Comparison of ENCODE assay signal across 6 cellular contexts in the genomic region with DNA sequence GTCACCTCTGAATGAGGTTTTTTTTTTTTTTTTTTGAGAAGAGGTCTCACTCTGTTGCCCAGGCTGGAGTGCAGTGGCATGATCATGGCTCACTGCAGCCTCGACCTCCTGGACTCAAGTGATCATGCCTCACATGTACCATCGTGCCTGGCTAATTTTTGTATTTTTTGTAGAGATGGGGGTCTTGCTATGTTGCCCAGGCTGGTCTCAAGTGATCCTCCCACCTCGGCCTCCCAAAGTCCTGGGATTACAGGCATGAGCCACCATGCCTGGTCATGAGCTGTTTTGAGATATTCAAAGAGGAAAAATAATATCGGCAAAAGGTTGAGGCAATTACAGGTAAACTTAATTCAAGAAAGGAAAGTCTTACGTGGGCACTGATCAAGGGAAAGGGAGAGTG. TPM values are rescaled to one million over a fixed set of nuclear protein-coding genes. Genes with fewer than 3 reads are reported as not detected.
DNase-seq lines count a peak whose midpoint lies in the region; ATAC-seq, FAIRE-seq and TF ChIP-seq lines count a peak whose summit lies in the region.
"Not testable (repeated sequence)": the region's sequence is repeated elsewhere in the genome, so short reads cannot be mapped to it uniquely, and the experiment has no call there.

No MANE protein-coding gene starts in this region.

- H3K9ac ChIP-seq in HepG2 (ENCODE audit: insufficient read depth, low read depth, low read length), result not testable (repeated sequence)

- TF ChIP-seq POLR2A in HepG2 (IDR thresholded peaks at IDR 0.05; ENCODE audit: insufficient read depth in 1 of 2, low read depth in 2 of 2, low read length in 2 of 2), result not testable (repeated sequence)

- H2AFZ ChIP-seq in HepG2 (ENCODE audit: low read length), result not testable (repeated sequence)

- not testable (repeated sequence) for H3K27ac Mint-ChIP-seq in WTC11
- peak overlapping the region; percentile 13 for H3K27ac Mint-ChIP-seq in activated T-cell treated with anti-CD3 and anti-CD28 coated beads, Interleukin-2, amount 50 U/mL, for 72 hours
- peak overlapping the region; percentile 54 for H3K27ac Mint-ChIP-seq in activated T-helper 17 cell treated with anti-CD3 and anti-CD28 coated beads, Interleukin-2, amount 50 U/mL, for 72 hours
- peak overlapping the region; percentile 30 for H3K27ac Mint-ChIP-seq in activated naive CD4-positive, alpha-beta T cell treated with anti-CD3 and anti-CD28 coated beads, Interleukin-2, amount 50 U/mL, for 24 hours

- H3K9me3 ChIP-seq in HEK293 (ENCODE audit: control insufficient read depth, insufficient read depth, low read depth, low read length); HepG2 (ENCODE audit: low read length): not testable (repeated sequence)

- not testable (repeated sequence) for H3K4me3 ChIP-seq in HEK293 (ENCODE audit: low read depth, low read length); HepG2 (replicated peaks in 1 of 3; ENCODE audit: insufficient read depth in 1 of 3, low read depth in 2 of 3, low read length in 3 of 3)

- not testable (repeated sequence) for TF ChIP-seq EP300 in HepG2 (IDR thresholded peaks at IDR 0.05; ENCODE audit: low read depth in 2 of 2, low read length in 2 of 2); HepG2 (CRISPR knock-in tag; IDR thresholded peaks at IDR 0.05; ENCODE audit: borderline replicate concordance)

- not testable (repeated sequence) for H3K4me1 ChIP-seq in HEK293 (ENCODE audit: control insufficient read depth, insufficient read depth, low read length); HepG2 (ENCODE audit: insufficient read depth, low read length)

- not testable (repeated sequence) for H3K4me2 ChIP-seq in HepG2 (ENCODE audit: low read depth, low read length)

- not testable (repeated sequence) for FAIRE-seq in HepG2 (lab: Jason Lieb, UNC)

- not testable (repeated sequence) for H3K36me3 ChIP-seq in HEK293 (ENCODE audit: control insufficient read depth in 2 of 2, insufficient read depth in 1 of 2, low read length in 2 of 2); HepG2 (replicated peaks in 1 of 2; ENCODE audit: control insufficient read depth in 1 of 2, insufficient read depth in 2 of 2, low read length in 2 of 2)

- not testable (repeated sequence) for TF ChIP-seq RAD21 in HepG2 (CRISPR knock-in tag; IDR thresholded peaks at IDR 0.05)

- not testable (repeated sequence) for DNase-seq in WTC11 (ENCODE audit: low spot score); activated T-cell treated with anti-CD3 and anti-CD28 coated beads, Interleukin-2, amount 50 U/mL, for 72 hours; HepG2 (ENCODE audit: low spot score)

- not testable (repeated sequence) for TF ChIP-seq CTCF in HEK293 (tag by site-specific recombination; IDR thresholded peaks at IDR 0.05); WTC11 (IDR thresholded peaks at IDR 0.05); HepG2 (CRISPR knock-in tag; IDR thresholded peaks at IDR 0.05)

- not testable (repeated sequence) for H3K4me3 Mint-ChIP-seq in WTC11; activated T-cell treated with anti-CD3 and anti-CD28 coated beads, Interleukin-2, amount 50 U/mL, for 72 hours; activated T-helper 17 cell treated with anti-CD3 and anti-CD28 coated beads, Interleukin-2, amount 50 U/mL, for 72 hours; activated naive CD4-positive, alpha-beta T cell treated with anti-CD3 and anti-CD28 coated beads, Interleukin-2, amount 50 U/mL, for 24 hours

- H3K79me2 ChIP-seq in HepG2 (ENCODE audit: insufficient read depth, low read length), result not testable (repeated sequence)

- H3K27me3 Mint-ChIP-seq in WTC11 (ENCODE audit: low read depth); activated T-cell treated with anti-CD3 and anti-CD28 coated beads, Interleukin-2, amount 50 U/mL, for 72 hours (ENCODE audit: low read depth); activated T-helper 17 cell treated with anti-CD3 and anti-CD28 coated beads, Interleukin-2, amount 50 U/mL, for 72 hours; activated naive CD4-positive, alpha-beta T cell treated with anti-CD3 and anti-CD28 coated beads, Interleukin-2, amount 50 U/mL, for 24 hours: not testable (repeated sequence)

- not testable (repeated sequence) for H4K20me1 ChIP-seq in HepG2 (ENCODE audit: insufficient read depth, low read length)

- not testable (repeated sequence) for H3K27ac ChIP-seq in HEK293 (ENCODE audit: extremely low read depth, low read depth, low read length); HepG2 (ENCODE audit: extremely low read length, insufficient read depth, low read length)

- not testable (repeated sequence) for BruUV-seq in HepG2 (replicated peaks; lab: Mats Ljungman, UMichigan)

- not testable (repeated sequence) for H3K9me3 Mint-ChIP-seq in WTC11; activated T-cell treated with anti-CD3 and anti-CD28 coated beads, Interleukin-2, amount 50 U/mL, for 72 hours; activated T-helper 17 cell treated with anti-CD3 and anti-CD28 coated beads, Interleukin-2, amount 50 U/mL, for 72 hours; activated naive CD4-positive, alpha-beta T cell treated with anti-CD3 and anti-CD28 coated beads, Interleukin-2, amount 50 U/mL, for 24 hours

- CTCF ChIA-PET in HEK293 (lab: Yijun Ruan, JAX) (interaction anchor here (0.6 to 1.0 kb wide), 2 partner anchors 32 to 225 kb away, joined by 3 read pairs; partner anchors contain the start of gene INO80B), WTC11 (lab: Charles Lee) (interaction anchor here (1.8 to 3.0 kb wide), 3 partner anchors 20 to 105 kb away, joined by 6 to 12 read pairs (median 9); no protein-coding TSS in a partner anchor)
- CTCF ChIA-PET in HepG2 (lab: Yijun Ruan, JAX; ENCODE audit: low intra/inter-chr PET ratio, low total read pairs), result not testable (repeated sequence)

- intact Hi-C loops in HepG2 (cut with micrococcal nuclease; ENCODE audit: unreplicated experiment), result not testable (repeated sequence)

- ATAC-seq in WTC11; activated T-cell treated with anti-CD3 and anti-CD28 coated beads, Interleukin-2, amount 50 U/mL, for 72 hours (replicated peaks in 1 of 2); activated T-helper 17 cell treated with anti-CD3 and anti-CD28 coated beads, Interleukin-2, amount 50 U/mL, for 72 hours (replicated peaks); HepG2: not testable (repeated sequence)

- H3K36me3 Mint-ChIP-seq in WTC11; activated T-cell treated with anti-CD3 and anti-CD28 coated beads, Interleukin-2, amount 50 U/mL, for 72 hours (ENCODE audit: insufficient read depth in 2 of 2); activated T-helper 17 cell treated with anti-CD3 and anti-CD28 coated beads, Interleukin-2, amount 50 U/mL, for 72 hours (ENCODE audit: low read depth); activated naive CD4-positive, alpha-beta T cell treated with anti-CD3 and anti-CD28 coated beads, Interleukin-2, amount 50 U/mL, for 24 hours: not testable (repeated sequence)

- 33% methylated on average over 5 of the region's 5 CpGs for WGBS in HepG2 (ENCODE audit: low lambda C conversion rate)

- H3K27me3 ChIP-seq in HepG2 (ENCODE audit: control insufficient read depth in 1 of 2, insufficient read depth in 2 of 2, low read length in 2 of 2), result peaks cover 2 to 25% of the 10 kb centered on the region in 2 experiments; a peak in 4 of 5 replicates

- POLR2A ChIA-PET in HEK293 (lab: Yijun Ruan, JAX); WTC11 (lab: Charles Lee); HepG2 (lab: Yijun Ruan, JAX): not testable (repeated sequence)

- peaks cover 16% of the 10 kb centered on the region for H3K4me1 Mint-ChIP-seq in WTC11
- H3K4me1 Mint-ChIP-seq in activated T-cell treated with anti-CD3 and anti-CD28 coated beads, Interleukin-2, amount 50 U/mL, for 72 hours (ENCODE audit: low read depth); activated T-helper 17 cell treated with anti-CD3 and anti-CD28 coated beads, Interleukin-2, amount 50 U/mL, for 72 hours; activated naive CD4-positive, alpha-beta T cell treated with anti-CD3 and anti-CD28 coated beads, Interleukin-2, amount 50 U/mL, for 24 hours: not testable (repeated sequence)

- in situ Hi-C loops in HepG2 (cut with HindIII; ENCODE audit: extremely low pct_ligation_motif_present, low pct_unique_long_range_greater_than_20kb), result not testable (repeated sequence)

RNA-seq across cellular contexts. Expression of gene MTHFD2, which starts 31.4 kb away (rescaled TPM):
- total RNA-seq in WTC11 (2021), result 192 to 251 TPM (median 193 TPM) in 3 replicates
- total RNA-seq in activated T-cell treated with anti-CD3 and anti-CD28 coated beads, Interleukin-2, amount 50 U/mL, for 72 hours, result 100 to 1,000 TPM; 518 to 624 TPM
- total RNA-seq in activated T-helper 17 cell treated with anti-CD3 and anti-CD28 coated beads, Interleukin-2, amount 50 U/mL, for 72 hours, result 100 to 1,000 TPM; 281 to 284 TPM
- total RNA-seq in HepG2 (2016; rRNA removed; fragmentation: Illumina TruSeq; extraction: Trizol), result 188 and 281 TPM in 2 replicates
- total RNA-seq in HepG2 (2016; cell fraction: cytosol; rRNA removed; fragmentation: Illumina TruSeq; extraction: Trizol; ENCODE audit: low read depth), result 38.9 and 41.2 TPM in 2 replicates
- total RNA-seq in HepG2 (2016; cell fraction: insoluble cytoplasmic fraction; rRNA removed; fragmentation: Illumina TruSeq; extraction: Trizol), result 188 and 279 TPM in 2 replicates
- total RNA-seq in HepG2 (2016; cell fraction: membrane; rRNA removed; fragmentation: Illumina TruSeq; extraction: Trizol), result 132 and 142 TPM in 2 replicates
- 70.7 and 79.0 TPM in 2 replicates for total RNA-seq in HepG2 (2016; cell fraction: nucleus; rRNA removed; fragmentation: Illumina TruSeq; extraction: Trizol)
- 197 and 269 TPM in 2 replicates for polyA plus RNA-seq in HepG2 (2011; rRNA removed)
- polyA plus RNA-seq in HepG2 (2011; cell fraction: cytosol; rRNA removed), result 162 and 205 TPM in 2 replicates
- 88.5 and 89.7 TPM in 2 replicates for polyA plus RNA-seq in HepG2 (2011; cell fraction: nucleus; rRNA removed)
- 224 and 287 TPM in 2 replicates for polyA plus RNA-seq in HepG2 (2012)
- polyA plus RNA-seq in HepG2 (2016; cell fraction: cytosol; fragmentation: Illumina TruSeq; extraction: Trizol; ENCODE audit: low read depth), result 31.0 and 33.2 TPM in 2 replicates
- polyA plus RNA-seq in HepG2 (2016; cell fraction: insoluble cytoplasmic fraction; fragmentation: Illumina TruSeq; extraction: Trizol; ENCODE audit: low read depth), result 225 and 240 TPM in 2 replicates
- polyA plus RNA-seq in HepG2 (2016; cell fraction: membrane; fragmentation: Illumina TruSeq; extraction: Trizol; ENCODE audit: low read depth), result 83.1 and 83.6 TPM in 2 replicates
- 100 and 101 TPM in 2 replicates for polyA plus RNA-seq in HepG2 (2016; cell fraction: nucleus; fragmentation: Illumina TruSeq; extraction: Trizol; ENCODE audit: insufficient read depth, low read depth)
- 148 and 336 TPM in 2 replicates for polyA minus RNA-seq in HepG2 (2011; rRNA and poly(A)+ RNA removed; ENCODE audit: low replicate concordance)
- 201 and 205 TPM in 2 replicates for polyA minus RNA-seq in HepG2 (2011; cell fraction: cytosol; rRNA and poly(A)+ RNA removed)
- polyA minus RNA-seq in HepG2 (2011; cell fraction: nucleus; rRNA and poly(A)+ RNA removed), result 97.9 and 128 TPM in 2 replicates

RNA-seq across cellular contexts. Expression of gene MOB1A, which starts 51.2 kb away (rescaled TPM):
- total RNA-seq in WTC11 (2021), result 84.9 to 92.6 TPM (median 88.2 TPM) in 3 replicates
- 100 to 1,000 TPM; 121 to 135 TPM for total RNA-seq in activated T-cell treated with anti-CD3 and anti-CD28 coated beads, Interleukin-2, amount 50 U/mL, for 72 hours
- 100 to 1,000 TPM; 155 to 159 TPM for total RNA-seq in activated T-helper 17 cell treated with anti-CD3 and anti-CD28 coated beads, Interleukin-2, amount 50 U/mL, for 72 hours
- 139 and 217 TPM in 2 replicates for total RNA-seq in HepG2 (2016; rRNA removed; fragmentation: Illumina TruSeq; extraction: Trizol)
- total RNA-seq in HepG2 (2016; cell fraction: cytosol; rRNA removed; fragmentation: Illumina TruSeq; extraction: Trizol; ENCODE audit: low read depth), result 26.2 and 34.3 TPM in 2 replicates
- 135 and 223 TPM in 2 replicates for total RNA-seq in HepG2 (2016; cell fraction: insoluble cytoplasmic fraction; rRNA removed; fragmentation: Illumina TruSeq; extraction: Trizol)
- 73.7 and 77.9 TPM in 2 replicates for total RNA-seq in HepG2 (2016; cell fraction: membrane; rRNA removed; fragmentation: Illumina TruSeq; extraction: Trizol)
- total RNA-seq in HepG2 (2016; cell fraction: nucleus; rRNA removed; fragmentation: Illumina TruSeq; extraction: Trizol), result 58.0 and 69.5 TPM in 2 replicates
- 33.2 and 48.2 TPM in 2 replicates for polyA plus RNA-seq in HepG2 (2011; rRNA removed)
- 17.6 and 27.6 TPM in 2 replicates for polyA plus RNA-seq in HepG2 (2011; cell fraction: cytosol; rRNA removed)
- 10.7 and 17.1 TPM in 2 replicates for polyA plus RNA-seq in HepG2 (2011; cell fraction: nucleus; rRNA removed)
- 42.5 and 50.3 TPM in 2 replicates for polyA plus RNA-seq in HepG2 (2012)
- 18.1 and 21.3 TPM in 2 replicates for polyA plus RNA-seq in HepG2 (2016; cell fraction: cytosol; fragmentation: Illumina TruSeq; extraction: Trizol; ENCODE audit: low read depth)
- 128 and 131 TPM in 2 replicates for polyA plus RNA-seq in HepG2 (2016; cell fraction: insoluble cytoplasmic fraction; fragmentation: Illumina TruSeq; extraction: Trizol; ENCODE audit: low read depth)
- 35.8 and 42.0 TPM in 2 replicates for polyA plus RNA-seq in HepG2 (2016; cell fraction: membrane; fragmentation: Illumina TruSeq; extraction: Trizol; ENCODE audit: low read depth)
- polyA plus RNA-seq in HepG2 (2016; cell fraction: nucleus; fragmentation: Illumina TruSeq; extraction: Trizol; ENCODE audit: insufficient read depth, low read depth), result 52.2 and 58.5 TPM in 2 replicates
- 17.0 and 33.6 TPM in 2 replicates for polyA minus RNA-seq in HepG2 (2011; rRNA and poly(A)+ RNA removed; ENCODE audit: low replicate concordance)
- polyA minus RNA-seq in HepG2 (2011; cell fraction: cytosol; rRNA and poly(A)+ RNA removed), result 28.0 and 36.2 TPM in 2 replicates
- polyA minus RNA-seq in HepG2 (2011; cell fraction: nucleus; rRNA and poly(A)+ RNA removed), result 30.4 and 30.7 TPM in 2 replicates
